ENCODE assay signal across 23 cellular contexts in the genomic region with DNA sequence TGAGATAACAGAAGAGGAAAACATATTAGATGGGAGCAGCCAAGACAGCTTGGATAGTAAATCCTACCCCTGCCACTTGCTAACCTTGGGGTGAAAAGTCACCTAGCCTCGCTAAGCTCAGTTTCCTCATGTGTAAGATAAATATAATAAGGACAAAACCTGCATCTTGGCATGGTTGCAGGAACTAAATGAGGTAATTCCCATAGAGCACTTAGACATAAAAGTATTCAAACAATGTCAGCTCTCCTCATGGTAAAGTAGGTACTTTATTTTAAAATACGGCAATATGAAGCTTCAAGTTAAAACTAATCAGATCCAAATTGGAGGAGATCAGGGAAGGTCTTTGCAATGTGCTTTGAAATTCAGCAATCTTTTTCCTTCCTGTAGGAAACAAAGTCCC.
DNase-seq lines count a peak whose midpoint lies in the region; ATAC-seq, FAIRE-seq and TF ChIP-seq lines count a peak whose summit lies in the region.
"Had no signal": no experiment of that assay in that cellular context is flagged by ENCODE, and none has a peak within 500 bp of the region (broad histone marks: within the 10 kb centered on the region; RNA-seq: fewer than 3 reads in every experiment).

No MANE protein-coding gene starts in this region.

- H2AFZ ChIP-seq in K562 (ENCODE audit: low read depth, low read length), result no peak overlapping the region

- POLR2A ChIA-PET in K562 (lab: Yijun Ruan, JAX), result interaction anchor here (0.6 to 1.0 kb wide), 2 partner anchors 11 to 256 kb away, joined by 3 to 6 read pairs; no protein-coding TSS in a partner anchor

- no TSS peak for BruUV-seq in K562 (replicated peaks; lab: Mats Ljungman, UMichigan)

- no peak for TF ChIP-seq EP300 in K562 (IDR thresholded peaks at IDR 0.05; ENCODE audit: low read length)

- no peak for DNase-seq in GM19239 (ENCODE audit: insufficient read length, low spot score)
- DNase-seq in K562 (ENCODE audit: extremely low read depth in 1 of 4, low spot score in 3 of 4), result no peak
- DNase-seq in stimulated activated CD4-positive, alpha-beta T cell treated with anti-CD3 and anti-CD28 coated beads, Interleukin-2, amount 100 ng/mL, for 48 hours, result no peak
- no peak for DNase-seq in cerebellar cortex (ENCODE audit: low spot score)
- DNase-seq in adrenal gland, result no peak
- DNase-seq: 8988T; ACHN; BE2C; C1 segment of cervical spinal cord; CD4-positive, alpha-beta memory T cell; CD4-positive, CD25-positive, alpha-beta regulatory T cell; CD8-positive, alpha-beta memory T cell; COR-L47; DMS 273 treated with DMSO at 0.1 percent for 48 hours; DMS153; DMS53; DMS79; DND-41; EL; GDM1 had no signal

- peaks cover 9% of the 10 kb centered on the region for H3K79me2 ChIP-seq in K562 (ENCODE audit: control insufficient read depth, insufficient read depth, low read length)

- H3K4me1 ChIP-seq in K562 (replicated peaks in 1 of 2; ENCODE audit: control insufficient read depth in 2 of 2, insufficient read depth in 2 of 2, low read length in 2 of 2) (peaks cover 11 to 18% of the 10 kb centered on the region in 2 experiments; a peak in 3 of 5 replicates), adrenal gland (replicated peaks in 1 of 2) (no peaks in the 10 kb centered on the region)

- TF ChIP-seq RAD21 in K562 (CRISPR knock-in tag; conservative IDR thresholded peaks at IDR 0.05 in 1 of 2, IDR thresholded peaks at IDR 0.05 in 1 of 2), result no peak

- no peaks in the 10 kb centered on the region for H4K20me1 ChIP-seq in K562 (replicated peaks; ENCODE audit: control insufficient read depth, insufficient read depth, low read length)
- H4K20me1 ChIP-seq: BLaER1 had no signal

- no peak for TF ChIP-seq CTCF in K562 (IDR thresholded peaks at IDR 0.05 in 2 of 3, conservative IDR thresholded peaks at IDR 0.05 in 1 of 3; ENCODE audit: insufficient read depth in 2 of 3, low read depth in 1 of 3, low read length in 3 of 3)
- TF ChIP-seq CTCF in adrenal gland (IDR thresholded peaks at IDR 0.05), result no peak

- in situ Hi-C loops in K562 (cut with MboI), result no loop called here

- FAIRE-seq in GM19239 (lab: Jason Lieb, UNC) (peak; percentile 68), K562 (lab: Jason Lieb, UNC) (no peak)
- FAIRE-seq: A204.1, GM12878 had no signal

- H3K4me2 ChIP-seq in K562 (ENCODE audit: insufficient read depth, low read length), result no peak overlapping the region
- H3K4me2 ChIP-seq: BLaER1 had no signal

- WGBS in K562 (ENCODE audit: insufficient coverage, low coverage, missing lambda C conversion rate), result 76% methylated on average over 2 of the region's 2 CpGs
- whole genome bisulfite sequencing in adrenal gland, 4 donors, result 82 to 94% (median 92%) methylated on average over 2 of the region's 2 CpGs

- CTCF ChIA-PET in K562 (lab: Yijun Ruan, JAX; ENCODE audit: low intra/inter-chr PET ratio), result no interaction called here

- H3K9me3 ChIP-seq in K562 (replicated peaks; ENCODE audit: control insufficient read depth, insufficient read depth, low read depth, low read length) (no peaks in the 10 kb centered on the region), adrenal gland (replicated peaks in 1 of 3) (no peaks in the 10 kb centered on the region)
- H3K9me3 ChIP-seq: BE2C, BLaER1 had no signal

- no peak for ATAC-seq in K562
- ATAC-seq: GM12878 had no signal

- H3K27me3 ChIP-seq in K562 (ENCODE audit: control insufficient read depth in 2 of 2, insufficient read depth in 2 of 2, low read length in 2 of 2), result no peaks in the 10 kb centered on the region
- H3K27me3 ChIP-seq in adrenal gland, result no peaks in the 10 kb centered on the region
- H3K27me3 ChIP-seq: BE2C, BLaER1 had no signal

- H3K9ac ChIP-seq in K562 (ENCODE audit: insufficient read depth in 1 of 2, low read depth in 2 of 2, low read length in 2 of 2), result peak overlapping the region in 1 of 2 experiments; percentile 55; a peak in 1 of 4 replicates
- H3K9ac ChIP-seq: BLaER1 had no signal

- intact Hi-C loops in K562 (cut with micrococcal nuclease), result no loop called here
- intact Hi-C loops in adrenal gland (cut with DNase I), result no loop called here

- TF ChIP-seq POLR2A in K562 (conservative IDR thresholded peaks at IDR 0.05), result no peak
- TF ChIP-seq POLR2A in adrenal gland (IDR thresholded peaks at IDR 0.05), result no peak

- H3K36me3 ChIP-seq in K562 (ENCODE audit: control insufficient read depth, insufficient read depth, low read length), result peaks cover 43% of the 10 kb centered on the region; the same call in 2 of the 3 replicates
- H3K36me3 ChIP-seq in adrenal gland (replicated peaks in 1 of 2), result no peaks in the 10 kb centered on the region
- H3K36me3 ChIP-seq: BE2C had no signal

- H3K27ac ChIP-seq in K562 (ENCODE audit: extremely low read depth, low read depth, low read length) (peak overlapping the region; percentile 69; the same call in 2 of the 3 replicates), adrenal gland (no peak overlapping the region)
- H3K27ac ChIP-seq: BLaER1 had no signal

- H3K4me3 ChIP-seq in K562, result no peak overlapping the region
- H3K4me3 ChIP-seq in adrenal gland, result no peak overlapping the region
- H3K4me3 ChIP-seq: BLaER1, GM12878 had no signal

- H3K9me1 ChIP-seq in K562 (ENCODE audit: control insufficient read depth, insufficient read depth, low read length), result no peaks in the 10 kb centered on the region

TF ChIP-seq in K562, 482 proteins besides CTCF, POLR2A, EP300 and RAD21:
- TF ChIP-seq BACH1 (tag; IDR thresholded peaks at IDR 0.05), result 0 out of 2 replicates have a peak, but pooled peaks have one; percentile 6
- no peak for TF ChIP-seq TBL1XR1 (IDR thresholded peaks at IDR 0.05; ENCODE audit: low read length in 2 of 2)
